In genomic region chr19:38047641-38048040, GRCh38 we compare ENCODE assay signal across 9 cellular contexts.
A peak's percentile ranks its signal among the peaks of the same experiment; 100 is the strongest.
DNase-seq lines count a peak whose midpoint lies in the region; ATAC-seq, FAIRE-seq and TF ChIP-seq lines count a peak whose summit lies in the region.
"Had no signal": no experiment of that assay in that cellular context is flagged by ENCODE, and none has a peak within 500 bp of the region (broad histone marks: within the 10 kb centered on the region; RNA-seq: fewer than 3 reads in every experiment).

No MANE protein-coding gene starts in this region.

- no peaks in the 10 kb centered on the region for H3K27me3 Mint-ChIP-seq in CD4-positive, alpha-beta memory T cell
- H3K27me3 Mint-ChIP-seq in HFFc6 (ENCODE audit: insufficient read depth) (peaks cover 12% of the 10 kb centered on the region), naive B cell (no peaks in the 10 kb centered on the region)
- no peaks in the 10 kb centered on the region for H3K27me3 Mint-ChIP-seq in activated CD4-positive, alpha-beta memory T cell treated with anti-CD3 and anti-CD28 coated beads, Interleukin-2, amount 10 ng/mL, durations not matched to agents 7 days and 5 days

- no peak overlapping the region for H3K4me3 ChIP-seq in CD4-positive, alpha-beta memory T cell (ENCODE audit: low read length in 2 of 2)

- ATAC-seq in naive B cell (ENCODE audit: low read depth in 2 of 2) = no peak
- no peak for ATAC-seq in GM21723 (IDR thresholded peaks at IDR 0.05; ENCODE audit: unreplicated experiment)
- ATAC-seq in sciatic nerve = no peak

- peak overlapping the region; percentile 57 for H3K27ac ChIP-seq in CD4-positive, alpha-beta memory T cell (ENCODE audit: low read depth, low read length)

- H3K36me3 Mint-ChIP-seq in CD4-positive, alpha-beta memory T cell = peaks cover 0 to 5% of the 10 kb centered on the region in 2 donors
- H3K36me3 Mint-ChIP-seq in HFFc6 (ENCODE audit: low read depth) (peaks cover 2% of the 10 kb centered on the region; the same call in 1 of the 2 replicates), naive B cell (no peaks in the 10 kb centered on the region)
- H3K36me3 Mint-ChIP-seq in activated CD4-positive, alpha-beta memory T cell treated with anti-CD3 and anti-CD28 coated beads, Interleukin-2, amount 10 ng/mL, durations not matched to agents 7 days and 5 days (ENCODE audit: low read depth) = no peaks in the 10 kb centered on the region

- H3K27ac Mint-ChIP-seq in CD4-positive, alpha-beta memory T cell = peak overlapping the region; percentile 88 to 99 (median 97)
- H3K27ac Mint-ChIP-seq in HFFc6 = peak overlapping the region; percentile 89
- peak overlapping the region; percentile 95 for H3K27ac Mint-ChIP-seq in activated CD4-positive, alpha-beta memory T cell treated with anti-CD3 and anti-CD28 coated beads, Interleukin-2, amount 10 ng/mL, durations not matched to agents 7 days and 5 days
- H3K27ac Mint-ChIP-seq in naive B cell = peak overlapping the region; percentile 98 to 100 (median 99)

- H3K9me3 ChIP-seq in CD4-positive, alpha-beta memory T cell (ENCODE audit: control insufficient read depth in 1 of 2, low read length in 2 of 2) = no peaks in the 10 kb centered on the region

- H3K9me3 Mint-ChIP-seq in CD4-positive, alpha-beta memory T cell = no peaks in the 10 kb centered on the region
- H3K9me3 Mint-ChIP-seq in HFFc6 = no peaks in the 10 kb centered on the region
- H3K9me3 Mint-ChIP-seq in activated CD4-positive, alpha-beta memory T cell treated with anti-CD3 and anti-CD28 coated beads, Interleukin-2, amount 10 ng/mL, durations not matched to agents 7 days and 5 days = no peaks in the 10 kb centered on the region
- no peaks in the 10 kb centered on the region for H3K9me3 Mint-ChIP-seq in naive B cell

- CTCF ChIA-PET in CD4-positive, alpha-beta memory T cell (lab: Charles Lee; ENCODE audit: partially characterized antibody) = interaction anchor here (0.9 to 2.5 kb wide), 3 partner anchors 47 to 145 kb away, joined by 3 to 9 read pairs (median 9); partner anchors contain the start of genes SIPA1L3 and WDR87
- CTCF ChIA-PET in activated CD4-positive, alpha-beta memory T cell treated with anti-CD3 and anti-CD28 coated beads, Interleukin-2, amount 10 ng/mL, durations not matched to agents 7 days and 5 days (lab: Charles Lee) = no interaction called here

- peaks cover 35% of the 10 kb centered on the region for H3K4me1 ChIP-seq in CD4-positive, alpha-beta memory T cell (ENCODE audit: insufficient read depth, low read length)

- TF ChIP-seq CTCF in HFFc6 (IDR thresholded peaks at IDR 0.05) = no peak

- no peak for TF ChIP-seq POLR2A in H54 (IDR thresholded peaks at IDR 0.05; ENCODE audit: low read depth, low read length)

- H3K4me1 Mint-ChIP-seq in CD4-positive, alpha-beta memory T cell = peaks cover 28 to 49% (median 38%) of the 10 kb centered on the region in 4 donors
- H3K4me1 Mint-ChIP-seq in HFFc6 (ENCODE audit: low read depth) (peaks cover 34% of the 10 kb centered on the region), naive B cell (peaks cover 69 to 93% (median 87%) of the 10 kb centered on the region in 3 donors)
- H3K4me1 Mint-ChIP-seq in activated CD4-positive, alpha-beta memory T cell treated with anti-CD3 and anti-CD28 coated beads, Interleukin-2, amount 10 ng/mL, durations not matched to agents 7 days and 5 days = peaks cover 35% of the 10 kb centered on the region

- peak in 1 of 5 donors; percentile 41 for DNase-seq in CD4-positive, alpha-beta memory T cell
- no peak for DNase-seq in HFFc6
- DNase-seq in activated CD4-positive, alpha-beta memory T cell treated with anti-CD3 and anti-CD28 coated beads, Interleukin-2, amount 10 ng/mL, durations not matched to agents 7 days and 5 days = no peak
- DNase-seq in naive B cell = no peak
- no peak for DNase-seq in NCI-H1436 (lab: John Stamatoyannopoulos, UW)
- no peak for DNase-seq in sciatic nerve (ENCODE audit: low spot score)
- no peak for DNase-seq in H54 (ENCODE audit: insufficient read length, low spot score)
- DNase-seq: DMS53 had no signal

- FAIRE-seq in H54 (lab: Jason Lieb, UNC) = no peak

- peak overlapping the region in 6 of 8 donors; percentile 11 to 88 (median 80) for H3K4me3 Mint-ChIP-seq in CD4-positive, alpha-beta memory T cell
- H3K4me3 Mint-ChIP-seq in HFFc6 = no peak overlapping the region
- H3K4me3 Mint-ChIP-seq in activated CD4-positive, alpha-beta memory T cell treated with anti-CD3 and anti-CD28 coated beads, Interleukin-2, amount 10 ng/mL, durations not matched to agents 7 days and 5 days = no peak overlapping the region
- peak overlapping the region; percentile 55 to 91 (median 86) for H3K4me3 Mint-ChIP-seq in naive B cell

- intact Hi-C loops in CD4-positive, alpha-beta memory T cell (cut with micrococcal nuclease) = loop anchor here (2.0 kb wide), 1 partner anchor 141 kb away; the partner anchor contains the start of genes SIPA1L3 and WDR87
- intact Hi-C loops in sciatic nerve (cut with DNase I) = no loop called here

- no peaks in the 10 kb centered on the region for H3K27me3 ChIP-seq in CD4-positive, alpha-beta memory T cell (ENCODE audit: insufficient read depth, low read length)

- POLR2A ChIA-PET in CD4-positive, alpha-beta memory T cell (lab: Charles Lee; ENCODE audit: partially characterized antibody) = interaction anchor here (0.7 to 2.8 kb wide), 2 partner anchors 141 to 268 kb away, joined by 3 to 28 read pairs; partner anchors contain the start of genes SIPA1L3, WDR87 and ZNF573
- POLR2A ChIA-PET in activated CD4-positive, alpha-beta memory T cell treated with anti-CD3 and anti-CD28 coated beads, Interleukin-2, amount 10 ng/mL, durations not matched to agents 7 days and 5 days (lab: Charles Lee) = no interaction called here

- no peaks in the 10 kb centered on the region for H3K36me3 ChIP-seq in CD4-positive, alpha-beta memory T cell (ENCODE audit: insufficient read depth, low read length)

Comparison
In these comparisons a context has a peak if more than half of its experiments do, and no peak if none do; other contexts are left out.
1. H3K4me3 Mint-ChIP-seq: peak in CD4-positive, alpha-beta memory T cell (6 of 8) and naive B cell (8 of 8); none in HFFc6 (single experiment) and activated CD4-positive, alpha-beta memory T cell treated with anti-CD3 and anti-CD28 coated beads, Interleukin-2, amount 10 ng/mL, durations not matched to agents 7 days and 5 days (single experiment).
2. Peak in every context shown above with its lines, with median percentiles within 50 percentile points of each other: H3K27ac Mint-ChIP-seq.